12 cellular contexts compared by ENCODE assay signal in genomic region chr9:89814340-89815040, GRCh38.
DNase-seq lines count a peak whose midpoint lies in the region; ATAC-seq and TF ChIP-seq lines count a peak whose summit lies in the region.
"Had no signal": no experiment of that assay in that cellular context is flagged by ENCODE, and none has a peak within 500 bp of the region (broad histone marks: within the 10 kb centered on the region; RNA-seq: fewer than 3 reads in every experiment).

No MANE protein-coding gene starts in this region.

- WGBS in heart left ventricle, 4 donors, result 23 to 55% (median 51%) methylated on average over 9 of the region's 9 CpGs

- no peak overlapping the region for H2AFZ ChIP-seq in OCI-LY7 (ENCODE audit: low read length)

- H3K27ac ChIP-seq in heart left ventricle (peak overlapping the region in 1 of 12 donors; percentile 67), OCI-LY7 (ENCODE audit: low read depth, low read length, poor library complexity, severe bottlenecking) (no peak overlapping the region), upper lobe of right lung (no peak overlapping the region)
- H3K27ac ChIP-seq: sigmoid colon, thoracic aorta had no signal

- DNase-seq in heart left ventricle (peak in 1 of 5 donors; percentile 50), Right ventricle myocardium superior (no peak), OCI-LY7 (ENCODE audit: low spot score) (peak; percentile 5), glutamatergic neuron (peak; percentile 59), upper lobe of right lung (peak; percentile 46)
- DNase-seq in stimulated activated CD8-positive, alpha-beta memory T cell treated with anti-CD3 and anti-CD28 coated beads, Interleukin-4, amount 100 ng/mL, for 48 hours, result no peak
- DNase-seq: sigmoid colon had no signal

- H3K36me3 Mint-ChIP-seq in glutamatergic neuron (ENCODE audit: unreplicated experiment), result no peaks in the 10 kb centered on the region
- H3K36me3 Mint-ChIP-seq: activated naive CD4-positive, alpha-beta T cell treated with anti-CD3 and anti-CD28 coated beads, Interleukin-2, amount 50 U/mL, for 24 hours; CD14-positive monocyte had no signal

- POLR2A ChIA-PET in OCI-LY7 (lab: Charles Lee), result interaction anchor here (0.6 to 0.9 kb wide), 7 partner anchors 22 to 883 kb away, joined by 3 to 7 read pairs (median 4); no protein-coding TSS in a partner anchor

- H3K4me3 ChIP-seq in heart left ventricle (no peak overlapping the region), OCI-LY7 (ENCODE audit: low read depth, low read length, poor library complexity, severe bottlenecking) (no peak overlapping the region), upper lobe of right lung (no peak overlapping the region)
- H3K4me3 ChIP-seq: sigmoid colon, thoracic aorta had no signal

- no peaks in the 10 kb centered on the region for H3K9me2 ChIP-seq in OCI-LY7 (ENCODE audit: insufficient read depth, low read length)

- H3K4me3 Mint-ChIP-seq in glutamatergic neuron (ENCODE audit: unreplicated experiment), result no peak overlapping the region
- H3K4me3 Mint-ChIP-seq: activated naive CD4-positive, alpha-beta T cell treated with anti-CD3 and anti-CD28 coated beads, Interleukin-2, amount 50 U/mL, for 24 hours; CD14-positive monocyte had no signal

- TF ChIP-seq CTCF in heart left ventricle (IDR thresholded peaks at IDR 0.05), result no peak
- no peak for TF ChIP-seq CTCF in OCI-LY7 (conservative IDR thresholded peaks at IDR 0.05; ENCODE audit: low read length)
- TF ChIP-seq CTCF in glutamatergic neuron (IDR thresholded peaks at IDR 0.05; ENCODE audit: partially characterized antibody, unreplicated experiment), result peak; percentile 25
- TF ChIP-seq CTCF in upper lobe of right lung (IDR thresholded peaks at IDR 0.05), result no peak

- peaks cover 11% of the 10 kb centered on the region for H3K9me3 Mint-ChIP-seq in glutamatergic neuron (ENCODE audit: unreplicated experiment)
- H3K9me3 Mint-ChIP-seq: activated naive CD4-positive, alpha-beta T cell treated with anti-CD3 and anti-CD28 coated beads, Interleukin-2, amount 50 U/mL, for 24 hours had no signal

- H3K4me1 ChIP-seq in heart left ventricle (peaks cover 0 to 33% (median 12%) of the 10 kb centered on the region in 12 donors), OCI-LY7 (ENCODE audit: insufficient read depth, low read length, poor library complexity, severe bottlenecking) (peaks cover 23% of the 10 kb centered on the region), upper lobe of right lung (peaks cover 15% of the 10 kb centered on the region)

- CTCF ChIA-PET in OCI-LY7 (lab: Charles Lee; ENCODE audit: unreplicated experiment), result interaction anchor here (0.9 kb wide), 1 partner anchor 212 kb away, joined by 3 read pairs; no protein-coding TSS in a partner anchor

- intact Hi-C loops in heart left ventricle (cut with DNase I), result loop anchor here in 1 of 10 donors (10.0 kb wide), 1 partner anchor 210 kb away; the partner anchor contains the start of gene GADD45G
- intact Hi-C loops in Right ventricle myocardium superior (cut with DNase I), result no loop called here
- intact Hi-C loops in OCI-LY7 (cut with micrococcal nuclease; ENCODE audit: unreplicated experiment), result loop anchor here (5.0 kb wide), 1 partner anchor 212 kb away; no protein-coding TSS in a partner anchor
- intact Hi-C loops in upper lobe of right lung (cut with DNase I), result no loop called here

- H3K79me2 ChIP-seq in OCI-LY7 (ENCODE audit: insufficient read depth, low read depth, low read length), result no peaks in the 10 kb centered on the region

- H3K27me3 ChIP-seq in heart left ventricle (peaks cover 0 to 8% (median 0%) of the 10 kb centered on the region in 9 donors), upper lobe of right lung (no peaks in the 10 kb centered on the region)
- H3K27me3 ChIP-seq: sigmoid colon had no signal

- no peaks in the 10 kb centered on the region for H4K20me1 ChIP-seq in OCI-LY7 (ENCODE audit: insufficient read depth, low read length)

- H3K27me3 Mint-ChIP-seq in glutamatergic neuron (ENCODE audit: unreplicated experiment), result peaks cover 11% of the 10 kb centered on the region
- H3K27me3 Mint-ChIP-seq: activated naive CD4-positive, alpha-beta T cell treated with anti-CD3 and anti-CD28 coated beads, Interleukin-2, amount 50 U/mL, for 24 hours had no signal

- peaks cover 24% of the 10 kb centered on the region for H3K4me1 Mint-ChIP-seq in glutamatergic neuron (ENCODE audit: low read depth, unreplicated experiment)

- H3K36me3 ChIP-seq in heart left ventricle (no peaks in the 10 kb centered on the region), OCI-LY7 (ENCODE audit: insufficient read depth, low read length) (no peaks in the 10 kb centered on the region), upper lobe of right lung (no peaks in the 10 kb centered on the region)
- H3K36me3 ChIP-seq: sigmoid colon, thoracic aorta had no signal

- peak in 3 of 4 donors; percentile 37 to 67 (median 59) for ATAC-seq in heart left ventricle
- ATAC-seq in Right ventricle myocardium superior (ENCODE audit: poor library complexity), result no peak
- ATAC-seq in upper lobe of right lung, result peak; percentile 30
- no peak for ATAC-seq in GM19035 (IDR thresholded peaks at IDR 0.05; ENCODE audit: unreplicated experiment)
- no peak for ATAC-seq in HG03139 (IDR thresholded peaks at IDR 0.05; ENCODE audit: unreplicated experiment)

- TF ChIP-seq POLR2A in heart left ventricle (IDR thresholded peaks at IDR 0.05), result no peak

- no peak overlapping the region for H3K4me2 ChIP-seq in OCI-LY7 (ENCODE audit: low read length)

- BruUV-seq in OCI-LY7 (replicated peaks; lab: Mats Ljungman, UMichigan), result no TSS peak

- peak overlapping the region; percentile 91 for H3K27ac Mint-ChIP-seq in glutamatergic neuron (ENCODE audit: unreplicated experiment)
- H3K27ac Mint-ChIP-seq: activated naive CD4-positive, alpha-beta T cell treated with anti-CD3 and anti-CD28 coated beads, Interleukin-2, amount 50 U/mL, for 24 hours had no signal

- no peaks in the 10 kb centered on the region for H3K9me3 ChIP-seq in heart left ventricle
- H3K9me3 ChIP-seq in OCI-LY7 (ENCODE audit: low read length), result no peaks in the 10 kb centered on the region
- no peaks in the 10 kb centered on the region for H3K9me3 ChIP-seq in upper lobe of right lung
- H3K9me3 ChIP-seq: sigmoid colon, thoracic aorta had no signal

Comparison
In these comparisons a context has a peak if more than half of its experiments do, and no peak if none do; other contexts are left out.
1. ATAC-seq: peak in heart left ventricle (3 of 4) and upper lobe of right lung (single experiment); none in Right ventricle myocardium superior (single experiment), GM19035 (single experiment) and HG03139 (single experiment).
2. DNase-seq: peak in OCI-LY7 (single experiment), glutamatergic neuron (single experiment) and upper lobe of right lung (single experiment); none in Right ventricle myocardium superior (single experiment) and stimulated activated CD8-positive, alpha-beta memory T cell treated with anti-CD3 and anti-CD28 coated beads, Interleukin-4, amount 100 ng/mL, for 48 hours (single experiment).